19 cellular contexts compared by ENCODE assay signal in the genomic region with DNA sequence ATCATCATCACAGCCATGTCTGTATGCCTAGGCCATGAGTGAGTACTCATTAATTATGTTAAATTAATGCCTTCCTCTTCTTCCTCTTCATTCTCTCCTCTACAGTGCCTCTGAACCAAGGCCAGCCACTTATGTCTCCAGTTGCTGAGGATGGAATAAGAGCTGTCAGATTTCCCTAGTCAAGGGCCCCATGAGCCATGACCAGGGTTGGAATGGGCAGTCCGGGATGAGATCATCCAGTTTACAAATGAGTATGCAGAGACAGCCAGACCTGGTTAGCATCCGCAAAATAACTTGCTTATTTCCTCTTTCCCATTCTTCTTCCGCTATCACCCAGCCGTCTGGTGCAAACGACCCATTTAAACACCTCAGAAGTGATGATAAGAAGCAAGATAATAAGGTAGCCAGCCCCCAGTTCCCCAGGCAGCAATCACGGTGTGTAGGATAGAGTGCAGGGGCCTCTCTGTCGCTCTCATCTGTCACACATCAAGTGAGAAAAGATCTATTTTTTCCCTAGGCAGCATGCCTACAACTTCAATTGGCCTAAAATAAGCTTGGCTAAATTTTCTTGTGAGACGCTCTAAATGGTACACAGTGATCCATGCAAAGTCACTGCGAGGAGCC.
"Had no signal": no experiment of that assay in that cellular context is flagged by ENCODE, and none has a peak within 500 bp of the region (broad histone marks: within the 10 kb centered on the region; RNA-seq: fewer than 3 reads in every experiment).

No MANE protein-coding gene starts in this region.

- ATAC-seq: activated CD8-positive, alpha-beta T cell treated with anti-CD3 and anti-CD28 coated beads for 36 hours; activated naive CD4-positive, alpha-beta T cell treated with anti-CD3 and anti-CD28 coated beads, Interleukin-2, amount 50 U/mL, for 72 hours; activated T-cell treated with anti-CD3 and anti-CD28 coated beads, Interleukin-2, amount 50 U/mL, for 72 hours had no signal

- H3K4me1 Mint-ChIP-seq: central memory CD8-positive, alpha-beta T cell; immature natural killer cell; naive B cell had no signal

- H3K9me3 Mint-ChIP-seq: activated B cell treated with CpG ODN at 0.5 μM for 24 hours; activated CD8-positive, alpha-beta T cell treated with anti-CD3 and anti-CD28 coated beads for 36 hours; activated naive CD4-positive, alpha-beta T cell treated with anti-CD3 and anti-CD28 coated beads, Interleukin-2, amount 50 U/mL, for 72 hours; activated T-cell treated with anti-CD3 and anti-CD28 coated beads, Interleukin-2, amount 50 U/mL, for 72 hours; central memory CD8-positive, alpha-beta T cell; immature natural killer cell; stimulated activated naive CD8-positive, alpha-beta T cell treated with anti-CD3 and anti-CD28 coated beads, Interleukin-15, Interleukin-2, amounts not matched to agents 100 ng/mL and 50 ng/mL, for 24 hours had no signal

- H3K4me3 Mint-ChIP-seq: activated B cell treated with CpG ODN at 0.5 μM for 24 hours; activated CD8-positive, alpha-beta T cell treated with anti-CD3 and anti-CD28 coated beads for 36 hours; activated T-cell treated with anti-CD3 and anti-CD28 coated beads, Interleukin-2, amount 50 U/mL, for 72 hours; central memory CD8-positive, alpha-beta T cell; immature natural killer cell; stimulated activated naive CD8-positive, alpha-beta T cell treated with anti-CD3 and anti-CD28 coated beads, Interleukin-15, Interleukin-2, amounts not matched to agents 100 ng/mL and 50 ng/mL, for 24 hours had no signal

- H3K36me3 ChIP-seq: neutrophil had no signal

- DNase-seq: activated B cell treated with CpG ODN at 0.5 μM for 24 hours; activated CD4-positive, alpha-beta T cell treated with anti-CD3 and anti-CD28 coated beads for 48 hours; activated CD8-positive, alpha-beta T cell treated with anti-CD3 and anti-CD28 coated beads for 36 hours; activated gamma-delta T cell; activated T-cell treated with anti-CD3 and anti-CD28 coated beads, Interleukin-2, amount 50 U/mL, for 72 hours; cortex of kidney; effector CD4-positive, alpha-beta T cell; foreskin fibroblast; glutamatergic neuron; immature natural killer cell; mammary epithelial cell; naive B cell; small intestine; SW 1271 had no signal

- H3K4me1 ChIP-seq: parathyroid adenoma had no signal

- H3K27ac ChIP-seq: neutrophil, parathyroid adenoma had no signal

- H3K27me3 ChIP-seq: neutrophil had no signal

- H3K36me3 Mint-ChIP-seq: activated naive CD4-positive, alpha-beta T cell treated with anti-CD3 and anti-CD28 coated beads, Interleukin-2, amount 50 U/mL, for 72 hours; immature natural killer cell; naive B cell had no signal

- H3K9me3 ChIP-seq: neutrophil had no signal
